Comparison of ENCODE assay signal across 33 cellular contexts in genomic region chr22:48822278-48823233, GRCh38.
"Had no signal": no experiment of that assay in that cellular context is flagged by ENCODE, and none has a peak within 500 bp of the region (broad histone marks: within the 10 kb centered on the region; RNA-seq: fewer than 3 reads in every experiment).

No MANE protein-coding gene starts in this region.

- H3K9me3 Mint-ChIP-seq: activated CD4-positive, alpha-beta memory T cell treated with anti-CD3 and anti-CD28 coated beads for 36 hours; activated naive CD4-positive, alpha-beta T cell treated with anti-CD3 and anti-CD28 coated beads for 36 hours; activated naive CD8-positive, alpha-beta T cell treated with anti-CD3 and anti-CD28 coated beads for 36 hours; activated T-cell treated with anti-CD3 and anti-CD28 coated beads, Interleukin-2, amount 50 U/mL, for 72 hours; brain; nephron; stimulated activated naive B cell treated with anti-CD40 and anti-IgM and Interleukin-4, amounts not matched to agents 10 μg/mL and 1 μg/mL and 100 μg/mL, for 72 hours had no signal

- H3K27ac ChIP-seq: adrenal gland, ascending aorta, cardiac muscle cell, heart left ventricle, left ventricle myocardium inferior, pancreas, psoas muscle, sigmoid colon, stomach, suprapubic skin, tibial artery, WERI-Rb-1 had no signal

- H3K36me3 ChIP-seq: adrenal gland, ascending aorta, cardiac muscle cell, heart left ventricle, left ventricle myocardium inferior, pancreas, sigmoid colon, stomach, suprapubic skin, tibial artery, WERI-Rb-1 had no signal

- H3K27ac Mint-ChIP-seq: activated CD4-positive, alpha-beta memory T cell treated with anti-CD3 and anti-CD28 coated beads for 36 hours; activated naive CD4-positive, alpha-beta T cell treated with anti-CD3 and anti-CD28 coated beads for 36 hours; activated naive CD8-positive, alpha-beta T cell treated with anti-CD3 and anti-CD28 coated beads for 36 hours; activated T-cell treated with anti-CD3 and anti-CD28 coated beads, Interleukin-2, amount 50 U/mL, for 72 hours; nephron; stimulated activated naive B cell treated with anti-CD40 and anti-IgM and Interleukin-4, amounts not matched to agents 10 μg/mL and 1 μg/mL and 100 μg/mL, for 72 hours; T-helper 17 cell had no signal

- H3K4me2 ChIP-seq: SK-N-SH had no signal

- H3K9ac ChIP-seq: SK-N-SH had no signal

- ATAC-seq: activated CD4-positive, CD25-positive, alpha-beta regulatory T cell treated with anti-CD3 and anti-CD28 coated beads, Interleukin-2, amount 50 U/mL, for 24 hours; activated T-cell treated with anti-CD3 and anti-CD28 coated beads, Interleukin-2, amount 50 U/mL, for 72 hours; esophagus mucosa; heart left ventricle; pancreas; psoas muscle; T-helper 17 cell had no signal

- H3K4me3 Mint-ChIP-seq: activated CD4-positive, alpha-beta memory T cell treated with anti-CD3 and anti-CD28 coated beads for 36 hours; activated naive CD4-positive, alpha-beta T cell treated with anti-CD3 and anti-CD28 coated beads for 36 hours; activated naive CD8-positive, alpha-beta T cell treated with anti-CD3 and anti-CD28 coated beads for 36 hours; activated T-cell treated with anti-CD3 and anti-CD28 coated beads, Interleukin-2, amount 50 U/mL, for 72 hours; brain; nephron; stimulated activated naive B cell treated with anti-CD40 and anti-IgM and Interleukin-4, amounts not matched to agents 10 μg/mL and 1 μg/mL and 100 μg/mL, for 72 hours; T-helper 17 cell had no signal

- DNase-seq: activated CD4-positive, alpha-beta memory T cell treated with anti-CD3 and anti-CD28 coated beads for 36 hours; activated CD4-positive, alpha-beta T cell treated with anti-CD3 and anti-CD28 coated beads for 48 hours; activated naive CD4-positive, alpha-beta T cell treated with anti-CD3 and anti-CD28 coated beads for 36 hours; activated naive CD8-positive, alpha-beta T cell treated with anti-CD3 and anti-CD28 coated beads for 36 hours; activated T-cell treated with anti-CD3 and anti-CD28 coated beads, Interleukin-2, amount 50 U/mL, for 72 hours; adrenal gland; cerebellar nuclear complex; cortex of kidney; foreskin fibroblast; heart left ventricle; left ventricle myocardium inferior; mesendoderm; psoas muscle; sigmoid colon; SK-N-SH; small intestine; stimulated activated CD4-positive, alpha-beta T cell treated with anti-CD3 and anti-CD28 coated beads, Interleukin-2, amount 100 ng/mL, for 24 hours; stimulated activated naive B cell treated with anti-CD40 and anti-IgM and Interleukin-4, amounts not matched to agents 10 μg/mL and 1 μg/mL and 100 μg/mL, for 72 hours; stomach; SW 1271; T-helper 17 cell; T1000; WERI-Rb-1 had no signal

- H3K9me2 ChIP-seq: SK-N-SH had no signal

- H3K27me3 ChIP-seq: ascending aorta, cardiac muscle cell had no signal

- H3K4me3 ChIP-seq: adrenal gland, ascending aorta, cardiac muscle cell, heart left ventricle, left ventricle myocardium inferior, lung, pancreas, psoas muscle, sigmoid colon, stomach, suprapubic skin, tibial artery had no signal

- H3K36me3 Mint-ChIP-seq: activated CD4-positive, alpha-beta memory T cell treated with anti-CD3 and anti-CD28 coated beads for 36 hours; activated naive CD8-positive, alpha-beta T cell treated with anti-CD3 and anti-CD28 coated beads for 36 hours; brain; stimulated activated naive B cell treated with anti-CD40 and anti-IgM and Interleukin-4, amounts not matched to agents 10 μg/mL and 1 μg/mL and 100 μg/mL, for 72 hours had no signal

- H3K9me3 ChIP-seq: adrenal gland, ascending aorta, heart left ventricle, left ventricle myocardium inferior, pancreas, psoas muscle, sigmoid colon, SK-N-SH, suprapubic skin, tibial artery had no signal

- H3K4me1 ChIP-seq: adrenal gland, ascending aorta, heart left ventricle, left ventricle myocardium inferior, pancreas, psoas muscle, sigmoid colon, stomach, suprapubic skin had no signal

- H3K4me1 Mint-ChIP-seq: activated naive CD8-positive, alpha-beta T cell treated with anti-CD3 and anti-CD28 coated beads for 36 hours; T-helper 17 cell had no signal
